ENCODE assay signal across 8 cellular contexts in the genomic region with DNA sequence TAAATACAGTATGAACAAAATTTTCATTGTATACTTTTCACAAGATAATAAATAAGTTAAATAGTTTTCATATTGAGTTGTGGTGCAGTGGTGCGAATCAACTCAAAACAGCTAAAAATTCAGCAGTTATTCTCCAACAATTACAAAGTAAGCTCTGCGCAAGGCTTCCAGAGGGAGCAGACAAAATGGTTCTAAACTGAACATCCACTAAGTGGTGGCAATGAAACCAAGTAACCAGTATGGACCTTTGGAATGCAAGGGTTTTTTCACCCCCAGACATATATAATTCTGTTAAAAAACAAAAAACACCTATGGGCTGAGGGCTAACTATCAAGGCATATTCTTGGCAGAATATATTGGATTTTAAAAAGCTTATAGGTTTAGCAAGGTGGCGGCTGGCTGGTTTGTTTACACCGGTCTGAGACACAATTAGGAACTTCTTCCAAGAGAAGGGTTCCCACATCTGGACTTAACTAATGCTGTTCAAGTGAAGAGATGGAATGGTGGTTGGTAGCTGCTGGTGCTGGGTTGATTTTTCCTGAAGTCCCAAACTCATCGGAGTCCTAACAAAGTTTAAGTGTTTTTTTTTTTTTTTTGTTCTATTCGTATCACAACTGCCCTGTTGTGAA. TPM values are rescaled to one million over a fixed set of nuclear protein-coding genes. Genes with fewer than 3 reads are reported as not detected.
DNase-seq lines count a peak whose midpoint lies in the region; ATAC-seq lines count a peak whose summit lies in the region.

No MANE protein-coding gene starts in this region.

- peaks cover 45% of the 10 kb centered on the region for H3K4me1 Mint-ChIP-seq in activated CD4-positive, alpha-beta T cell treated with anti-CD3 and anti-CD28 coated beads for 36 hours
- H3K4me1 Mint-ChIP-seq in activated naive CD8-positive, alpha-beta T cell (ENCODE audit: low read depth), result peaks cover 55% of the 10 kb centered on the region
- H3K4me1 Mint-ChIP-seq in stimulated activated memory B cell treated with anti-CD40 and anti-IgM and Interleukin-4, amounts not matched to agents 10 μg/mL and 1 μg/mL and 100 μg/mL, for 72 hours, result peaks cover 51% of the 10 kb centered on the region

- H3K9me3 ChIP-seq in iPS-15b (ENCODE audit: control insufficient read depth, insufficient read depth, low read length), result no peaks in the 10 kb centered on the region

- no peaks in the 10 kb centered on the region for H3K27me3 ChIP-seq in iPS-15b (ENCODE audit: control insufficient read depth, insufficient read depth, low read length)

- H3K36me3 Mint-ChIP-seq in activated CD4-positive, alpha-beta T cell treated with anti-CD3 and anti-CD28 coated beads for 36 hours (ENCODE audit: low read depth), result peaks cover 50% of the 10 kb centered on the region
- H3K36me3 Mint-ChIP-seq in activated naive CD8-positive, alpha-beta T cell, result peaks cover 8% of the 10 kb centered on the region
- H3K36me3 Mint-ChIP-seq in stimulated activated memory B cell treated with anti-CD40 and anti-IgM and Interleukin-4, amounts not matched to agents 10 μg/mL and 1 μg/mL and 100 μg/mL, for 72 hours, result peaks cover 25% of the 10 kb centered on the region

- peak overlapping the region; percentile 14 for H3K9ac ChIP-seq in iPS-15b (ENCODE audit: low read depth, low read length)

- no peak for ATAC-seq in activated CD4-positive, alpha-beta T cell treated with anti-CD3 and anti-CD28 coated beads for 36 hours
- no peak for ATAC-seq in stimulated activated memory B cell treated with anti-CD40 and anti-IgM and Interleukin-4, amounts not matched to agents 10 μg/mL and 1 μg/mL and 100 μg/mL, for 72 hours

- H3K4me3 ChIP-seq in iPS-15b (ENCODE audit: low read depth, low read length), result peak overlapping the region; percentile 87

- no peaks in the 10 kb centered on the region for H3K27me3 Mint-ChIP-seq in activated CD4-positive, alpha-beta T cell treated with anti-CD3 and anti-CD28 coated beads for 36 hours
- no peaks in the 10 kb centered on the region for H3K27me3 Mint-ChIP-seq in activated naive CD8-positive, alpha-beta T cell
- H3K27me3 Mint-ChIP-seq in stimulated activated memory B cell treated with anti-CD40 and anti-IgM and Interleukin-4, amounts not matched to agents 10 μg/mL and 1 μg/mL and 100 μg/mL, for 72 hours, result no peaks in the 10 kb centered on the region

- peak overlapping the region; percentile 83 for H3K4me3 Mint-ChIP-seq in activated CD4-positive, alpha-beta T cell treated with anti-CD3 and anti-CD28 coated beads for 36 hours
- H3K4me3 Mint-ChIP-seq in activated naive CD8-positive, alpha-beta T cell, result peak overlapping the region; percentile 94
- peak overlapping the region; percentile 96 for H3K4me3 Mint-ChIP-seq in stimulated activated memory B cell treated with anti-CD40 and anti-IgM and Interleukin-4, amounts not matched to agents 10 μg/mL and 1 μg/mL and 100 μg/mL, for 72 hours

- CTCF ChIA-PET in activated CD4-positive, alpha-beta T cell treated with anti-CD3 and anti-CD28 coated beads for 36 hours (lab: Charles Lee), result interaction anchor here (0.6 to 4.5 kb wide), 11 partner anchors 31 to 276 kb away, joined by 3 to 32 read pairs (median 7); no protein-coding TSS in a partner anchor

- H3K9me3 Mint-ChIP-seq in activated CD4-positive, alpha-beta T cell treated with anti-CD3 and anti-CD28 coated beads for 36 hours (ENCODE audit: low read depth), result no peaks in the 10 kb centered on the region
- no peaks in the 10 kb centered on the region for H3K9me3 Mint-ChIP-seq in activated naive CD8-positive, alpha-beta T cell (ENCODE audit: low read depth)
- no peaks in the 10 kb centered on the region for H3K9me3 Mint-ChIP-seq in stimulated activated memory B cell treated with anti-CD40 and anti-IgM and Interleukin-4, amounts not matched to agents 10 μg/mL and 1 μg/mL and 100 μg/mL, for 72 hours

- POLR2A ChIA-PET in activated CD4-positive, alpha-beta T cell treated with anti-CD3 and anti-CD28 coated beads for 36 hours (lab: Charles Lee), result interaction anchor here (0.6 to 1.4 kb wide), 2 partner anchors 52 to 318 kb away, joined by 3 to 4 read pairs; no protein-coding TSS in a partner anchor

- H3K27ac Mint-ChIP-seq in activated CD4-positive, alpha-beta T cell treated with anti-CD3 and anti-CD28 coated beads for 36 hours, result peak overlapping the region; percentile 97
- H3K27ac Mint-ChIP-seq in activated naive CD8-positive, alpha-beta T cell, result peak overlapping the region; percentile 98
- peak overlapping the region; percentile 93 for H3K27ac Mint-ChIP-seq in stimulated activated memory B cell treated with anti-CD40 and anti-IgM and Interleukin-4, amounts not matched to agents 10 μg/mL and 1 μg/mL and 100 μg/mL, for 72 hours

- no peak for DNase-seq in activated CD4-positive, alpha-beta T cell treated with anti-CD3 and anti-CD28 coated beads for 36 hours
- no peak for DNase-seq in activated CD4-positive, alpha-beta T cell treated with anti-CD3 and anti-CD28 coated beads for 48 hours
- DNase-seq in NCI-H748 treated with DMSO at 0.1 percent for 48 hours (lab: John Stamatoyannopoulos, UW), result no peak
- DNase-seq in head of caudate nucleus, result no peak
- DNase-seq in NCI-H226, result no peak

- H3K4me1 ChIP-seq in iPS-15b (ENCODE audit: control insufficient read depth, insufficient read depth, low read length), result peaks cover 28% of the 10 kb centered on the region

- intact Hi-C loops in activated CD4-positive, alpha-beta T cell treated with anti-CD3 and anti-CD28 coated beads for 36 hours (cut with DNase I, micrococcal nuclease), result loop anchor here in 1 of 2 experiments (1.0 to 10.0 kb wide), 3 partner anchors 28 to 729 kb away; a partner anchor contains a TSS
- intact Hi-C loops in head of caudate nucleus (cut with DNase I), result no loop called here

- peaks cover 17% of the 10 kb centered on the region for H3K36me3 ChIP-seq in iPS-15b (ENCODE audit: control insufficient read depth, insufficient read depth, low read length)

RNA-seq across cellular contexts. Expression of a gene that starts 2.9 kb away (rescaled TPM):
- total RNA-seq in activated CD4-positive, alpha-beta T cell treated with anti-CD3 and anti-CD28 coated beads for 36 hours, result 10 to 100 TPM; 74.4 to 77.7 TPM
